Comparison of ENCODE assay signal across 15 cellular contexts in genomic region chr6:149884215-149884614, GRCh38. TPM values are rescaled to one million over a fixed set of nuclear protein-coding genes. Genes with fewer than 3 reads are reported as not detected.
A peak's percentile ranks its signal among the peaks of the same experiment; 100 is the strongest.
DNase-seq lines count a peak whose midpoint lies in the region; ATAC-seq and TF ChIP-seq lines count a peak whose summit lies in the region.
"Had no signal": no experiment of that assay in that cellular context is flagged by ENCODE, and none has a peak within 500 bp of the region (broad histone marks: within the 10 kb centered on the region; RNA-seq: fewer than 3 reads in every experiment).

No MANE protein-coding gene starts in this region.

- intact Hi-C loops in left cardiac atrium (cut with DNase I) (no loop called here), posterior vena cava (cut with DNase I) (no loop called here)

- peak; percentile 51 to 88 for ATAC-seq in left cardiac atrium

- no peaks in the 10 kb centered on the region for H3K27me3 ChIP-seq in adipocyte (replicated peaks; ENCODE audit: control insufficient read depth, insufficient read depth, low read length)

- POLR2A ChIA-PET in HEK293T (lab: Yijun Ruan, JAX), result no interaction called here

- H3K4me1 ChIP-seq in adipocyte (ENCODE audit: control insufficient read depth, insufficient read depth, low read length), result peaks cover 34% of the 10 kb centered on the region

- peak overlapping the region; percentile 56 for H3K9ac ChIP-seq in adipocyte (ENCODE audit: low read length)

- CTCF ChIA-PET in HEK293T (lab: Yijun Ruan, JAX), result no interaction called here

- peak overlapping the region; percentile 35 for H3K4me3 ChIP-seq in adipocyte (ENCODE audit: low read length)
- H3K4me3 ChIP-seq: smooth muscle cell had no signal

- H3K36me3 ChIP-seq in adipocyte (ENCODE audit: control insufficient read depth, insufficient read depth, low read length, severe bottlenecking), result no peaks in the 10 kb centered on the region

- H3K9me3 ChIP-seq in adipocyte (ENCODE audit: control insufficient read depth, low read length), result no peaks in the 10 kb centered on the region

- peak; percentile 35 for DNase-seq in NCI-H2107 (lab: John Stamatoyannopoulos, UW)
- no peak for DNase-seq in adipocyte (ENCODE audit: low read depth)
- peak; percentile 61 for DNase-seq in left cardiac atrium
- peak; percentile 79 for DNase-seq in posterior vena cava (ENCODE audit: low spot score)
- no peak for DNase-seq in cortex of kidney (lab: John Stamatoyannopoulos, UW)
- DNase-seq in HEK293T (ENCODE audit: extremely low spot score), result no peak
- DNase-seq in HuH-7 (ENCODE audit: low spot score), result no peak
- DNase-seq: activated CD8-positive, alpha-beta memory T cell treated with anti-CD3 and anti-CD28 coated beads for 24 hours; activated naive CD4-positive, alpha-beta T cell treated with Interleukin-2 at 50 U/mL for 16 hours; CD4-positive, alpha-beta T cell; cerebellar nuclear complex; NCI-H446 had no signal

TF ChIP-seq in HEK293T, 16 proteins besides CTCF, POLR2A, EP300 and RAD21:
- TF ChIP-seq SUZ12 (IDR thresholded peaks at IDR 0.05), result no peak
- TF ChIP-seq L3MBTL2 (conservative IDR thresholded peaks at IDR 0.05), result no peak
- TF ChIP-seq SP1 (IDR thresholded peaks at IDR 0.05), result no peak
- no peak for TF ChIP-seq ELF4 (IDR thresholded peaks at IDR 0.05)
- TF ChIP-seq NFRKB (IDR thresholded peaks at IDR 0.05), result no peak
- no peak for TF ChIP-seq LEF1 (IDR thresholded peaks at IDR 0.05; ENCODE audit: borderline replicate concordance)
TF ChIP-seq in HEK293T: peak in this region for 0.

RNA-seq across cellular contexts. Expression of gene RAET1E, which starts 13.7 kb away (rescaled TPM):
- total RNA-seq in left cardiac atrium (1 to 10 TPM in 1 of 2 donors, under 1 TPM in 1; 0.89 to 1.2 TPM), posterior vena cava (1 to 10 TPM in 1 of 2 donors, not detected in 1; 1.6 TPM)
- total RNA-seq: CD4-positive, alpha-beta T cell; neural crest cell; smooth muscle cell; temporal lobe had no signal

RNA-seq across cellular contexts. Expression of gene LRP11, which starts 20.1 kb away (rescaled TPM):
- total RNA-seq in left cardiac atrium (10 to 100 TPM; 15.5 to 25.7 TPM), posterior vena cava (10 to 100 TPM; 20.0 to 26.3 TPM)

RNA-seq across cellular contexts. Expression of gene RAET1G, which starts 38.7 kb away (rescaled TPM):
- total RNA-seq in left cardiac atrium (1 to 10 TPM in 1 of 2 donors, under 1 TPM in 1; 0.55 to 1.1 TPM), posterior vena cava (under 1 TPM in 1 of 2 donors, not detected in 1; 0.74 TPM)
- total RNA-seq: CD4-positive, alpha-beta T cell; neural crest cell had no signal

RNA-seq across cellular contexts. Expression of gene ULBP2, which starts 57.6 kb away (rescaled TPM):
- total RNA-seq in left cardiac atrium (1 to 10 TPM in 1 of 2 donors, under 1 TPM in 1; 0.71 to 1.1 TPM), posterior vena cava (under 1 TPM; 0.43 to 0.51 TPM)

Comparison
In these comparisons a context has a peak if more than half of its experiments do, and no peak if none do; other contexts are left out.
1. DNase-seq: peak in NCI-H2107 (single experiment), left cardiac atrium (single experiment) and posterior vena cava (single experiment); none in adipocyte (single experiment), cortex of kidney (single experiment), HEK293T (single experiment) and HuH-7 (single experiment).